In the genomic region with DNA sequence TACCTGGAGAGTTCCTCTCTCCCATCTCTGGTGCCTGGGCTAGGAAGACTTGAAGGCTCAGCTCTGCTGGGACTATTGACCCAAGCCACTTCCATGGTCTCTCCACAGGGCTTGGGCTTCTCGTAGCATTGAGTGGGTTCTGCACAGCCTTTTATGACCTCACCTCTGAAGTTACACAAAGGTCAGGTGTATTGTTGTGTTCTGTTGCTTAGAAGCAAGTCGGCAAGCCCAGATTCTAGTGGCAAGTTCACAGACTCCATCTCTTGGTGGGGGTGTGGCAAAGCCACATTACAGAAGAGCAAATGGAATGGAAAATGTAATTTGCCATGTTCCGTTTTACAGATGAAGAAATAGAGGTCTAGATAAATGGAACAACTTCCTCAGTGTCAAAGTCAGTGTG, we compare ENCODE assay signal across 9 cellular contexts. TPM values are rescaled to one million over a fixed set of nuclear protein-coding genes. Genes with fewer than 3 reads are reported as not detected.
"Had no signal": no experiment of that assay in that cellular context is flagged by ENCODE, and none has a peak within 500 bp of the region (broad histone marks: within the 10 kb centered on the region; RNA-seq: fewer than 3 reads in every experiment).

No MANE protein-coding gene starts in this region.

- ATAC-seq: GM23338, HepG2 had no signal

- H3K27ac Mint-ChIP-seq: GM23338, H9, IgD-negative memory B cell had no signal

- H3K4me3 Mint-ChIP-seq: GM23338, H9, IgD-negative memory B cell had no signal

- H3K9me3 Mint-ChIP-seq: GM23338, H9 had no signal

- DNase-seq: H9, HCEC 1CT, KBM-7 had no signal

- H3K4me1 Mint-ChIP-seq: GM23338 had no signal

- H3K36me3 Mint-ChIP-seq: IgD-negative memory B cell had no signal

- FAIRE-seq: H1, H54, HepG2 had no signal

- H3K4me3 ChIP-seq: GM23338 had no signal

RNA-seq across cellular contexts. Expression of a gene that starts 13.5 kb away (rescaled TPM):
- total RNA-seq: GM23338, H1, H9, HepG2, HT-29 had no signal

RNA-seq across cellular contexts. Expression of a gene that starts 56.9 kb away (rescaled TPM):
- total RNA-seq: H1 had no signal
